1 cellular context compared by ENCODE assay signal in genomic region chr2:98461650-98462049, GRCh38.
TF ChIP-seq lines count a peak whose summit lies in the region.

No MANE protein-coding gene starts in this region.

TF ChIP-seq in IMR-90, 13 proteins besides CTCF, POLR2A, EP300 and RAD21 (continued from another document):
- TF ChIP-seq, protein P1, sequence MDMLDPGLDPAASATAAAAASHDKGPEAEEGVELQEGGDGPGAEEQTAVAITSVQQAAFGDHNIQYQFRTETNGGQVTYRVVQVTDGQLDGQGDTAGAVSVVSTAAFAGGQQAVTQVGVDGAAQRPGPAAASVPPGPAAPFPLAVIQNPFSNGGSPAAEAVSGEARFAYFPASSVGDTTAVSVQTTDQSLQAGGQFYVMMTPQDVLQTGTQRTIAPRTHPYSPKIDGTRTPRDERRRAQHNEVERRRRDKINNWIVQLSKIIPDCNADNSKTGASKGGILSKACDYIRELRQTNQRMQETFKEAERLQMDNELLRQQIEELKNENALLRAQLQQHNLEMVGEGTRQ (IDR thresholded peaks at IDR 0.05; ENCODE audit: low read depth, low read length) = no peak
